Comparison of ENCODE assay signal across 21 cellular contexts in genomic region chr11:78425436-78425835, GRCh38. TPM values are rescaled to one million over a fixed set of nuclear protein-coding genes. Genes with fewer than 3 reads are reported as not detected.
DNase-seq lines count a peak whose midpoint lies in the region; ATAC-seq and TF ChIP-seq lines count a peak whose summit lies in the region.
"Had no signal": no experiment of that assay in that cellular context is flagged by ENCODE, and none has a peak within 500 bp of the region (broad histone marks: within the 10 kb centered on the region; RNA-seq: fewer than 3 reads in every experiment).

No MANE protein-coding gene starts in this region.

- 50 to 69% (median 55%) methylated on average over 3 of the region's 3 CpGs for WGBS in heart left ventricle, 4 donors

- intact Hi-C loops in Right ventricle myocardium superior (cut with DNase I): no loop called here
- intact Hi-C loops in heart left ventricle (cut with DNase I): loop anchor here in 5 of 10 donors (5.0 to 10.0 kb wide), 4 partner anchors 271 to 288 kb away; partner anchors contain the start of gene ALG8 (in 1 of the 5)
- intact Hi-C loops in left lung (cut with DNase I): no loop called here

- H3K27ac ChIP-seq in heart left ventricle (peak overlapping the region in 4 of 12 donors; percentile 7 to 83 (median 32)), left lung (peak overlapping the region; percentile 36 to 87), thoracic aorta (peak overlapping the region in 1 of 2 donors; percentile 31)
- H3K27ac ChIP-seq: C4-2B, vagina, WERI-Rb-1 had no signal

- DNase-seq in Right ventricle myocardium superior: no peak
- DNase-seq in heart left ventricle: no peak
- peak; percentile 59 for DNase-seq in SK-N-DZ (ENCODE audit: low spot score)
- DNase-seq in left lung: no peak
- DNase-seq in thoracic aorta (ENCODE audit: low spot score): no peak
- no peak for DNase-seq in GF-D8 (lab: John Stamatoyannopoulos, UW)
- no peak for DNase-seq in stimulated activated naive CD4-positive, alpha-beta T cell treated with Interleukin-2 at 50 U/mL for 16 hours (lab: John Stamatoyannopoulos, UW)
- DNase-seq in NCI-H1105 treated with DMSO at 0.1 percent for 48 hours (lab: John Stamatoyannopoulos, UW): no peak
- DNase-seq: activated gamma-delta T cell; cortex of kidney; hypothalamus; NCI-H1417 treated with DMSO at 0.1 percent for 48 hours; NCI-H2171; ovary; stimulated activated CD4-positive, alpha-beta T cell treated with anti-CD3 and anti-CD28 coated beads, Interleukin-1b, Interleukin-23, amount 100 ng/mL, for 48 hours; stimulated activated naive CD8-positive, alpha-beta T cell treated with anti-CD3 and anti-CD28 coated beads, Interleukin-15, amount 100 ng/mL, for 72 hours; WERI-Rb-1 had no signal

- ATAC-seq in Right ventricle myocardium superior (ENCODE audit: poor library complexity) (peak; percentile 35), heart left ventricle (no peak), left lung (peak; percentile 13), thoracic aorta (ENCODE audit: insufficient number of reproducible peaks, low FRiP score, low read depth) (no peak)
- ATAC-seq: Right ventricle myocardium inferior; stimulated activated naive CD8-positive, alpha-beta T cell treated with anti-CD3 and anti-CD28 coated beads, Interleukin-15, amount 100 ng/mL, for 72 hours had no signal

- H3K9me3 ChIP-seq in heart left ventricle (no peaks in the 10 kb centered on the region), left lung (no peaks in the 10 kb centered on the region), thoracic aorta (no peaks in the 10 kb centered on the region)
- H3K9me3 ChIP-seq: ovary, right atrium auricular region, vagina had no signal

- no peak for TF ChIP-seq CTCF in heart left ventricle (IDR thresholded peaks at IDR 0.05)
- TF ChIP-seq CTCF in left lung (IDR thresholded peaks at IDR 0.05): no peak
- TF ChIP-seq CTCF in thoracic aorta (IDR thresholded peaks at IDR 0.05): no peak

- H3K27me3 ChIP-seq in heart left ventricle (no peaks in the 10 kb centered on the region), left lung (no peaks in the 10 kb centered on the region), thoracic aorta (replicated peaks; ENCODE audit: insufficient read depth) (no peaks in the 10 kb centered on the region)
- H3K27me3 ChIP-seq: ovary, right atrium auricular region, vagina had no signal

- TF ChIP-seq POLR2A in heart left ventricle (IDR thresholded peaks at IDR 0.05): no peak

- no peak overlapping the region for H3K4me3 ChIP-seq in heart left ventricle
- no peak overlapping the region for H3K4me3 ChIP-seq in left lung
- peak overlapping the region; percentile 7 for H3K4me3 ChIP-seq in thoracic aorta
- H3K4me3 ChIP-seq: ovary, right atrium auricular region, vagina had no signal

- H3K36me3 ChIP-seq in heart left ventricle: no peaks in the 10 kb centered on the region
- no peaks in the 10 kb centered on the region for H3K36me3 ChIP-seq in left lung
- no peaks in the 10 kb centered on the region for H3K36me3 ChIP-seq in thoracic aorta
- H3K36me3 ChIP-seq: ovary, right atrium auricular region, vagina, WERI-Rb-1 had no signal

- H3K4me1 ChIP-seq in heart left ventricle (peaks cover 0 to 57% (median 7%) of the 10 kb centered on the region in 12 donors), left lung (peaks cover 5 to 51% of the 10 kb centered on the region in 2 donors), thoracic aorta (ENCODE audit: control insufficient read depth in 1 of 2, low read depth in 2 of 2) (peaks cover 13 to 23% of the 10 kb centered on the region in 2 donors)

RNA-seq across cellular contexts. Expression of gene GAB2, which starts 7.8 kb away (rescaled TPM):
- 14.9 TPM for total RNA-seq in Right ventricle myocardium superior
- total RNA-seq in heart left ventricle: 10 to 100 TPM; 25.6 to 53.0 (median 32.0) TPM
- 10 to 100 TPM in 1 of 2 donors, 1 to 10 TPM in 1; 6.1 to 19.3 TPM for polyA plus RNA-seq in heart left ventricle
- 49.9 and 63.1 TPM in 2 replicates for polyA plus RNA-seq in SK-N-DZ (2014; cell fraction: cytosol; rRNA removed)
- polyA plus RNA-seq in SK-N-DZ (2014; cell fraction: nucleus; rRNA removed): 33.1 and 42.8 TPM in 2 replicates
- total RNA-seq in left lung: 10 to 100 TPM; 43.8 to 59.6 TPM
- 10 to 100 TPM; 65.4 to 91.5 TPM for total RNA-seq in thoracic aorta

Comparison
In these comparisons a context has a peak if more than half of its experiments do, and no peak if none do; other contexts are left out.
1. ATAC-seq: peak in Right ventricle myocardium superior (single experiment) and left lung (single experiment); none in heart left ventricle (0 of 4) and thoracic aorta (single experiment).